In the genomic region with DNA sequence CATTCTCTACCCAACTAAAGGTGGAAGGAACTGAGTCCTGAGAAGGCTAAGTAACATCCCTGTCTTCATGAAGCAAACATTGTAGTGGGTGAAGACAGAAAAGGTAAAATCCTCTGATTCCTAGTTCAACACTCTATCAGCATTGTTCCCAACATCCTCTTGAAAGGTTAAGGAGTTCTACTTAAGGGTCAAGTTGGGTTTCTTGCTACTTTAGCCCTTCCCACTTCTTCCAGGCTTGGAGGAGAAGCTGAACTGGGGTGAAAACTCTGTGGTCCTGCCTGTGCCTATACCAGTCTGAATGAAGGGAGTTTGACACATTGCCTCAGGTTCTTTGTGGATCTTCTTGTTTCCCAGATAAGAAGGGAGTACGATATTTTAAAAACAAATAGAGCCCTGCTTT, we compare ENCODE assay signal across 21 cellular contexts. TPM values are rescaled to one million over a fixed set of nuclear protein-coding genes. Genes with fewer than 3 reads are reported as not detected.
A peak's percentile ranks its signal among the peaks of the same experiment; 100 is the strongest.
DNase-seq lines count a peak whose midpoint lies in the region; ATAC-seq, FAIRE-seq and TF ChIP-seq lines count a peak whose summit lies in the region.
"Had no signal": no experiment of that assay in that cellular context is flagged by ENCODE, and none has a peak within 500 bp of the region (broad histone marks: within the 10 kb centered on the region; RNA-seq: fewer than 3 reads in every experiment).

No MANE protein-coding gene starts in this region.

- FAIRE-seq in astrocyte (lab: Jason Lieb, UNC), result peak; percentile 37
- FAIRE-seq: urothelium cell line had no signal

- peaks cover 86% of the 10 kb centered on the region for H3K79me2 ChIP-seq in astrocyte (ENCODE audit: insufficient read depth, low read length)

- H3K4me2 ChIP-seq in astrocyte (ENCODE audit: low read length), result no peak overlapping the region

- H3K36me3 ChIP-seq in CD8-positive, alpha-beta memory T cell (ENCODE audit: insufficient read depth, low read length), result peaks cover 11% of the 10 kb centered on the region
- peaks cover 9% of the 10 kb centered on the region for H3K36me3 ChIP-seq in astrocyte (ENCODE audit: insufficient read depth, low read length)

- peaks cover 71% of the 10 kb centered on the region for H3K4me1 Mint-ChIP-seq in CD4-positive, alpha-beta T cell (ENCODE audit: low read depth)
- H3K4me1 Mint-ChIP-seq in CD8-positive, alpha-beta memory T cell, result peaks cover 54 to 81% (median 64%) of the 10 kb centered on the region in 3 donors
- peaks cover 5% of the 10 kb centered on the region for H3K4me1 Mint-ChIP-seq in astrocyte (ENCODE audit: low read depth, unreplicated experiment)
- peaks cover 20 to 60% (median 46%) of the 10 kb centered on the region in 4 donors for H3K4me1 Mint-ChIP-seq in naive thymus-derived CD8-positive, alpha-beta T cell

- H3K9me3 Mint-ChIP-seq in CD4-positive, alpha-beta T cell, result no peaks in the 10 kb centered on the region
- H3K9me3 Mint-ChIP-seq in CD8-positive, alpha-beta memory T cell, result no peaks in the 10 kb centered on the region
- H3K9me3 Mint-ChIP-seq in astrocyte (ENCODE audit: unreplicated experiment), result no peaks in the 10 kb centered on the region
- H3K9me3 Mint-ChIP-seq in naive thymus-derived CD8-positive, alpha-beta T cell, result no peaks in the 10 kb centered on the region
- H3K9me3 Mint-ChIP-seq: nephron progenitor cell had no signal

- peak overlapping the region; percentile 89 for H3K27ac Mint-ChIP-seq in CD4-positive, alpha-beta T cell
- H3K27ac Mint-ChIP-seq in CD8-positive, alpha-beta memory T cell, result peak overlapping the region; percentile 90 to 98 (median 96)
- no peak overlapping the region for H3K27ac Mint-ChIP-seq in astrocyte (ENCODE audit: unreplicated experiment)
- H3K27ac Mint-ChIP-seq in naive thymus-derived CD8-positive, alpha-beta T cell, result peak overlapping the region; percentile 24 to 96 (median 77)
- H3K27ac Mint-ChIP-seq: nephron progenitor cell had no signal

- TF ChIP-seq CTCF in CD4-positive, alpha-beta T cell (IDR thresholded peaks at IDR 0.05), result no peak
- no peak for TF ChIP-seq CTCF in astrocyte (IDR thresholded peaks at IDR 0.05; ENCODE audit: insufficient read depth, low read depth, low read length)

- no peak overlapping the region for H3K27ac ChIP-seq in CD4-positive, alpha-beta T cell (ENCODE audit: low read depth, low read length)
- no peak overlapping the region for H3K27ac ChIP-seq in CD8-positive, alpha-beta memory T cell (ENCODE audit: low read depth, low read length)
- H3K27ac ChIP-seq in astrocyte (ENCODE audit: low read depth, low read length), result no peak overlapping the region
- H3K27ac ChIP-seq: cardiac muscle cell, SK-N-MC, suprapubic skin had no signal

- no peak overlapping the region for H3K4me3 ChIP-seq in CD8-positive, alpha-beta memory T cell (ENCODE audit: low read length)
- no peak overlapping the region for H3K4me3 ChIP-seq in astrocyte (ENCODE audit: insufficient read depth, low read depth, low read length)
- H3K4me3 ChIP-seq: cardiac muscle cell, heart right ventricle, SK-N-MC, suprapubic skin had no signal

- CTCF ChIA-PET in CD4-positive, alpha-beta T cell (lab: Charles Lee), result no interaction called here
- CTCF ChIA-PET in CD8-positive, alpha-beta memory T cell (lab: Charles Lee), result interaction anchor here (1.0 to 1.9 kb wide), 2 partner anchors 9 to 20 kb away, joined by 4 read pairs; no protein-coding TSS in a partner anchor

- peak overlapping the region; percentile 6 for H3K4me3 Mint-ChIP-seq in CD4-positive, alpha-beta T cell
- H3K4me3 Mint-ChIP-seq in CD8-positive, alpha-beta memory T cell, result peak overlapping the region in 1 of 7 donors; percentile 12
- H3K4me3 Mint-ChIP-seq in astrocyte (ENCODE audit: unreplicated experiment), result no peak overlapping the region
- H3K4me3 Mint-ChIP-seq in naive thymus-derived CD8-positive, alpha-beta T cell, result no peak overlapping the region
- H3K4me3 Mint-ChIP-seq: nephron progenitor cell had no signal

- in situ Hi-C loops in KBM-7 (cut with MboI; ENCODE audit: low pct_unique_long_range_greater_than_20kb, low sequenced_read_pairs), result no loop called here

- peaks cover 36% of the 10 kb centered on the region for H3K36me3 Mint-ChIP-seq in CD4-positive, alpha-beta T cell (ENCODE audit: low read depth)
- H3K36me3 Mint-ChIP-seq in CD8-positive, alpha-beta memory T cell, result peaks cover 15 to 50% (median 16%) of the 10 kb centered on the region in 3 donors
- H3K36me3 Mint-ChIP-seq in astrocyte (ENCODE audit: low read depth, unreplicated experiment), result peaks cover 18% of the 10 kb centered on the region
- peaks cover 0 to 22% (median 8%) of the 10 kb centered on the region in 3 donors for H3K36me3 Mint-ChIP-seq in naive thymus-derived CD8-positive, alpha-beta T cell

- DNase-seq in CD4-positive, alpha-beta T cell, result no peak
- DNase-seq in CD8-positive, alpha-beta memory T cell, result no peak
- DNase-seq in astrocyte (ENCODE audit: low read depth) (no peak), Right ventricle myocardium inferior (ENCODE audit: missing footprints) (no peak), SIG-M5 (lab: John Stamatoyannopoulos, UW) (no peak), KBM-7 (no peak)
- DNase-seq in naive thymus-derived CD8-positive, alpha-beta T cell, result no peak
- DNase-seq: activated gamma-delta T cell; dermis blood vessel endothelial cell; heart right ventricle; MM.1S; NCI-H1436; NCI-H2171; NCI-H526; nephron progenitor cell; stimulated activated CD4-positive, alpha-beta T cell treated with anti-CD3 and anti-CD28 coated beads, Interleukin-15, amount 100 ng/mL, for 24 hours had no signal

- peaks cover 54% of the 10 kb centered on the region for H4K20me1 ChIP-seq in astrocyte (ENCODE audit: insufficient read depth, low read length)

- ATAC-seq in CD4-positive, alpha-beta T cell (ENCODE audit: poor library complexity), result no peak
- no peak for ATAC-seq in naive thymus-derived CD8-positive, alpha-beta T cell
- ATAC-seq in Right ventricle myocardium inferior, result no peak
- ATAC-seq: heart right ventricle, sciatic nerve had no signal

- POLR2A ChIA-PET in CD4-positive, alpha-beta T cell (lab: Charles Lee), result interaction anchor here (5.0 kb wide), 1 partner anchor 54 kb away, joined by 44 read pairs; the partner anchor contains the start of gene ATP2B4
- POLR2A ChIA-PET in CD8-positive, alpha-beta memory T cell (lab: Charles Lee), result no interaction called here
- POLR2A ChIA-PET in naive thymus-derived CD8-positive, alpha-beta T cell (lab: Charles Lee), result no interaction called here

- no peaks in the 10 kb centered on the region for H3K27me3 Mint-ChIP-seq in CD4-positive, alpha-beta T cell
- no peaks in the 10 kb centered on the region for H3K27me3 Mint-ChIP-seq in CD8-positive, alpha-beta memory T cell
- H3K27me3 Mint-ChIP-seq in astrocyte (ENCODE audit: low read depth, unreplicated experiment), result no peaks in the 10 kb centered on the region
- no peaks in the 10 kb centered on the region for H3K27me3 Mint-ChIP-seq in naive thymus-derived CD8-positive, alpha-beta T cell

- H3K9ac ChIP-seq in astrocyte (ENCODE audit: low read length), result no peak overlapping the region

- peaks cover 56% of the 10 kb centered on the region for H3K4me1 ChIP-seq in CD8-positive, alpha-beta memory T cell (ENCODE audit: insufficient read depth, low read length)
- peaks cover 2% of the 10 kb centered on the region for H3K4me1 ChIP-seq in astrocyte (ENCODE audit: insufficient read depth, low read length)

- H3K9me3 ChIP-seq in CD4-positive, alpha-beta T cell (ENCODE audit: control insufficient read depth, low read length), result no peaks in the 10 kb centered on the region
- H3K9me3 ChIP-seq in CD8-positive, alpha-beta memory T cell (ENCODE audit: low read length), result no peaks in the 10 kb centered on the region
- H3K9me3 ChIP-seq in astrocyte (ENCODE audit: insufficient read depth, low read depth, low read length), result no peaks in the 10 kb centered on the region
- H3K9me3 ChIP-seq: heart right ventricle, suprapubic skin had no signal

- intact Hi-C loops in CD4-positive, alpha-beta T cell (cut with DNase I, micrococcal nuclease), result no loop called here
- intact Hi-C loops in Right ventricle myocardium inferior (cut with DNase I), result no loop called here

- no peak overlapping the region for H2AFZ ChIP-seq in astrocyte (ENCODE audit: low read depth, low read length)

- no peaks in the 10 kb centered on the region for H3K27me3 ChIP-seq in CD4-positive, alpha-beta T cell (ENCODE audit: control insufficient read depth, insufficient read depth, low read length)
- no peaks in the 10 kb centered on the region for H3K27me3 ChIP-seq in CD8-positive, alpha-beta memory T cell (ENCODE audit: insufficient read depth, low read length, poor library complexity, severe bottlenecking)
- no peaks in the 10 kb centered on the region for H3K27me3 ChIP-seq in astrocyte (ENCODE audit: insufficient read depth, low read length)
- H3K27me3 ChIP-seq: heart right ventricle, suprapubic skin had no signal

RNA-seq across cellular contexts. Expression of gene ATP2B4, which starts 54.1 kb away (rescaled TPM):
- total RNA-seq in CD4-positive, alpha-beta T cell, result 10 to 100 TPM; 23.6 to 23.7 TPM
- total RNA-seq in CD8-positive, alpha-beta memory T cell, result 10 to 100 TPM; 26.8 to 28.9 TPM
- polyA plus RNA-seq in CD8-positive, alpha-beta memory T cell, result 37.7 TPM
- total RNA-seq in astrocyte (103 and 114 TPM in 2 replicates), Right ventricle myocardium inferior (87.1 TPM)
- 10 to 100 TPM; 46.8 to 49.5 TPM for total RNA-seq in naive thymus-derived CD8-positive, alpha-beta T cell
- 10 to 100 TPM in 1 of 3 donors, 1 to 10 TPM in 2; 4.3 to 17.4 (median 5.3) TPM for polyA plus RNA-seq in naive thymus-derived CD8-positive, alpha-beta T cell
